Comparison of ENCODE assay signal across 8 cellular contexts in the genomic region with DNA sequence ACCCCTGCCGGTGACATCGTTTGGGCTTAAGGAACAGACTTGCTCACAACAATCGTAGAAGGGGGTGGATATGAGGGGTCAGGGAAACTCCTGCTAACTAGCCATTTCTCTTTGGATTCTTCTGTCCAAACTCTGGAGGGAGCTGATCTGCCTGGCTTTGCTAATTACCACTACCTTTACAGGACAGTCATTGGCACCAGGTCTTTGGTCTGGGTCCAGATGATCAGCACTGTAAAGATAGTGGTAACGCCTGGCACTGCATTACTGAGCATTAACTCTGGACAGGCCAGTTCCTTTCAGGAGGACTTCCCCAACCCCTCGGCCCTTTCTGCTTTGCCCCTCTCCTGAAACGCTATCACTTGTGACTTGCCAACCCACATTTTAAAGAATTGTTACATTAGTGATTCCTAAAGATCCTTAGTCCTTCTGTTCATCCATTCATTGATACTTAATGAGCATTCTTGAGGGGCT. TPM values are rescaled to one million over a fixed set of nuclear protein-coding genes. Genes with fewer than 3 reads are reported as not detected.
DNase-seq lines count a peak whose midpoint lies in the region; ATAC-seq, FAIRE-seq and TF ChIP-seq lines count a peak whose summit lies in the region.

No MANE protein-coding gene starts in this region.

- TF ChIP-seq CTCF in DOHH2 (IDR thresholded peaks at IDR 0.05; ENCODE audit: low read depth, low read length, poor library complexity, severe bottlenecking) (no peak), fibroblast of pulmonary artery (IDR thresholded peaks at IDR 0.05; ENCODE audit: low read length, missing control alignments) (no peak), pancreas (IDR thresholded peaks at IDR 0.05) (no peak)

- 1 to 2% methylated on average over 6 of the region's 6 CpGs for WGBS in pancreas, 2 donors

- H3K9me3 ChIP-seq in DOHH2 (ENCODE audit: control insufficient read depth, insufficient read depth, low read length): no peaks in the 10 kb centered on the region
- H3K9me3 ChIP-seq in pancreas: no peaks in the 10 kb centered on the region

- H3K4me1 ChIP-seq in DOHH2 (ENCODE audit: control insufficient read depth, low read length) (peaks cover 46% of the 10 kb centered on the region), pancreas (peaks cover 12 to 25% (median 13%) of the 10 kb centered on the region in 3 donors)

- H3K36me3 ChIP-seq in DOHH2 (ENCODE audit: control insufficient read depth, low read length): peaks cover 48% of the 10 kb centered on the region
- H3K36me3 ChIP-seq in pancreas: no peaks in the 10 kb centered on the region

- DNase-seq in fibroblast of pulmonary artery (ENCODE audit: low read depth) (no peak), pancreas (no peak), NCI-H2107 treated with DMSO at 0.1 percent for 48 hours (lab: John Stamatoyannopoulos, UW; ENCODE audit: unreplicated experiment) (no peak)
- DNase-seq in stimulated activated CD4-positive, alpha-beta T cell treated with anti-CD3 and anti-CD28 coated beads, Interleukin-4, amount 100 ng/mL, for 24 hours: no peak

- H3K4me3 ChIP-seq in DOHH2 (ENCODE audit: low read length) (peak overlapping the region; percentile 91), fibroblast of pulmonary artery (replicated peaks; ENCODE audit: low read depth, low read length) (peak overlapping the region; percentile 95), pancreas (peak overlapping the region; percentile 36 to 65 (median 55))

- H3K4me2 ChIP-seq in DOHH2 (ENCODE audit: low read length): peak overlapping the region; percentile 92

- H3K27me3 ChIP-seq in DOHH2 (ENCODE audit: control insufficient read depth, low read length): no peaks in the 10 kb centered on the region
- H3K27me3 ChIP-seq in pancreas: no peaks in the 10 kb centered on the region

- H4K20me1 ChIP-seq in DOHH2 (ENCODE audit: control insufficient read depth, insufficient read depth, low read depth, low read length): peaks cover 18% of the 10 kb centered on the region

- H3K27ac ChIP-seq in DOHH2 (ENCODE audit: low read depth, low read length) (peak overlapping the region; percentile 45), pancreas (peak overlapping the region; percentile 81 to 89 (median 86))

- H3K9me2 ChIP-seq in DOHH2 (replicated peaks; ENCODE audit: control insufficient read depth, low read length): no peaks in the 10 kb centered on the region

- no peak for FAIRE-seq in pancreas (lab: Jason Lieb, UNC)

- peaks cover 15% of the 10 kb centered on the region for H3F3A ChIP-seq in DOHH2 (ENCODE audit: control insufficient read depth, insufficient read depth)

- intact Hi-C loops in pancreas (cut with DNase I): no loop called here

- ATAC-seq in SK-N-SH treated with all-trans-retinoic acid at 6 μM for 48 hours (peak; percentile 1; the same call in 2 of the 3 replicates), pancreas (peak in 1 of 4 donors; percentile 1), HG02981 (IDR thresholded peaks at IDR 0.05; ENCODE audit: unreplicated experiment) (no peak), GM21529 (IDR thresholded peaks at IDR 0.05; ENCODE audit: unreplicated experiment) (no peak)

- H3K79me2 ChIP-seq in DOHH2 (ENCODE audit: control insufficient read depth, low read length): peaks cover 68% of the 10 kb centered on the region

TF ChIP-seq in SK-N-SH treated with all-trans-retinoic acid at 6 μM for 48 hours, 23 proteins besides CTCF, POLR2A, EP300 and RAD21:
- TF ChIP-seq CSDC2 (CRISPR knock-in tag; IDR thresholded peaks at IDR 0.05) (no peak), ZC3H10 (CRISPR knock-in tag; IDR thresholded peaks at IDR 0.05) (no peak), TOX (CRISPR knock-in tag; IDR thresholded peaks at IDR 0.05; ENCODE audit: borderline replicate concordance) (no peak), ARNTL (CRISPR knock-in tag; IDR thresholded peaks at IDR 0.05; ENCODE audit: borderline replicate concordance, low read depth) (no peak), OSR1 (CRISPR knock-in tag; IDR thresholded peaks at IDR 0.05) (no peak), GLIS3 (CRISPR knock-in tag; IDR thresholded peaks at IDR 0.05) (no peak), TCF4 (CRISPR knock-in tag; IDR thresholded peaks at IDR 0.05; ENCODE audit: borderline replicate concordance) (no peak), ZFP30 (CRISPR knock-in tag; IDR thresholded peaks at IDR 0.05) (no peak), RARB (CRISPR knock-in tag; IDR thresholded peaks at IDR 0.05) (no peak), CREB5 (CRISPR knock-in tag; IDR thresholded peaks at IDR 0.05; ENCODE audit: low read depth) (no peak), SNAI2 (CRISPR knock-in tag; IDR thresholded peaks at IDR 0.05) (no peak), ESRRG (CRISPR knock-in tag; IDR thresholded peaks at IDR 0.05) (no peak)
- TF ChIP-seq, protein P1, sequence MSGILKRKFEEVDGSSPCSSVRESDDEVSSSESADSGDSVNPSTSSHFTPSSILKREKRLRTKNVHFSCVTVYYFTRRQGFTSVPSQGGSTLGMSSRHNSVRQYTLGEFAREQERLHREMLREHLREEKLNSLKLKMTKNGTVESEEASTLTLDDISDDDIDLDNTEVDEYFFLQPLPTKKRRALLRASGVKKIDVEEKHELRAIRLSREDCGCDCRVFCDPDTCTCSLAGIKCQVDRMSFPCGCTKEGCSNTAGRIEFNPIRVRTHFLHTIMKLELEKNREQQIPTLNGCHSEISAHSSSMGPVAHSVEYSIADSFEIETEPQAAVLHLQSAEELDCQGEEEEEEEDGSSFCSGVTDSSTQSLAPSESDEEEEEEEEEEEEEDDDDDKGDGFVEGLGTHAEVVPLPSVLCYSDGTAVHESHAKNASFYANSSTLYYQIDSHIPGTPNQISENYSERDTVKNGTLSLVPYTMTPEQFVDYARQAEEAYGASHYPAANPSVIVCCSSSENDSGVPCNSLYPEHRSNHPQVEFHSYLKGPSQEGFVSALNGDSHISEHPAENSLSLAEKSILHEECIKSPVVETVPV (CRISPR knock-in tag; IDR thresholded peaks at IDR 0.05): no peak

RNA-seq across cellular contexts. Expression of gene UQCC5, which starts 0.8 kb away (rescaled TPM):
- 10 to 100 TPM in 1 of 6 donors, 1 to 10 TPM in 5; 5.0 to 11.2 (median 7.1) TPM for total RNA-seq in pancreas
- 10 to 100 TPM; 25.7 to 41.8 TPM for polyA plus RNA-seq in pancreas

RNA-seq across cellular contexts. Expression of gene NT5DC2, which starts 3.5 kb away (rescaled TPM):
- 10 to 100 TPM in 1 of 6 donors, 1 to 10 TPM in 5; 3.5 to 14.5 (median 7.7) TPM for total RNA-seq in pancreas
- 10 to 100 TPM; 17.3 to 37.6 TPM for polyA plus RNA-seq in pancreas

RNA-seq across cellular contexts. Expression of gene STAB1, which starts 42.1 kb away (rescaled TPM):
- total RNA-seq in pancreas: 10 to 100 TPM in 5 of 6 donors, 1 to 10 TPM in 1; 8.2 to 57.7 (median 36.3) TPM
- 100 to 1,000 TPM; 122 to 140 TPM for polyA plus RNA-seq in pancreas
